In the genomic region with DNA sequence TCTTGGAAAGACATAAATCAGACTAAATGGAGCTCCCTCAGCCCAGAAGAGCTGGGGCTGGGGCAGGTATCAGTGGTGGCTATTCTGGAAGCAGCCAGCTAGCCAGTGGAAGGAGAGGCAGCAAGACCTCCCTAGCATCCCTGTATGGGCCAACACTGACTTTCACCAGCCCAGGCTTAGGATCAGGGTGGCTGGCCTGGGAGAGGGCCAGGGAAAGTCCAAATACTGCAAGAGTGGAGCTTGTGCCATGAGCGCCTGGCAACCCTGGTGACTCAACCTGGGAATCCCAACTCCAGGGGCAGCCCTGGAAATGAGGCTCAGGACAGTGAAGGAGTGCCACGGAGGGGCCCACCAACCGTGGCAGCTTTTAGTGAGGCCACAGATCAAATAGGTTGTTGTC, we compare ENCODE assay signal across 8 cellular contexts. TPM values are rescaled to one million over a fixed set of nuclear protein-coding genes. Genes with fewer than 3 reads are reported as not detected.
DNase-seq lines count a peak whose midpoint lies in the region; ATAC-seq and TF ChIP-seq lines count a peak whose summit lies in the region.

No MANE protein-coding gene starts in this region.

- H3K4me1 Mint-ChIP-seq in activated CD4-positive, alpha-beta memory T cell treated with anti-CD3 and anti-CD28 coated beads, Interleukin-2, amount 10 ng/mL, durations not matched to agents 7 days and 5 days = peaks cover 64% of the 10 kb centered on the region
- peaks cover 60 to 72% of the 10 kb centered on the region in 2 donors for H3K4me1 Mint-ChIP-seq in immature natural killer cell

- TF ChIP-seq CTCF in HEK293 (tag by site-specific recombination; IDR thresholded peaks at IDR 0.05) = no peak
- no peak for TF ChIP-seq CTCF in spleen (IDR thresholded peaks at IDR 0.05 in 8 of 11, conservative IDR thresholded peaks at IDR 0.05 in 3 of 11)
- no peak for TF ChIP-seq CTCF in GM13977 (IDR thresholded peaks at IDR 0.05; ENCODE audit: extremely low read depth, insufficient read depth, missing control alignments)

- H3K4me3 Mint-ChIP-seq in activated CD4-positive, alpha-beta memory T cell treated with anti-CD3 and anti-CD28 coated beads, Interleukin-2, amount 10 ng/mL, durations not matched to agents 7 days and 5 days = no peak overlapping the region
- H3K4me3 Mint-ChIP-seq in immature natural killer cell = peak overlapping the region in 2 of 5 donors; percentile 96 to 98

- POLR2A ChIA-PET in HEK293 (lab: Yijun Ruan, JAX) = interaction anchor here (1.0 to 2.3 kb wide), 2 partner anchors 9 to 87 kb away, joined by 3 to 11 read pairs; no protein-coding TSS in a partner anchor
- POLR2A ChIA-PET in activated CD4-positive, alpha-beta memory T cell treated with anti-CD3 and anti-CD28 coated beads, Interleukin-2, amount 10 ng/mL, durations not matched to agents 7 days and 5 days (lab: Charles Lee) = interaction anchor here (1.2 to 33.4 kb wide), 7 partner anchors 17 to 190 kb away, joined by 5 to 1155 read pairs (median 399); a partner anchor contains a TSS

- peaks cover 5% of the 10 kb centered on the region for H3K36me3 Mint-ChIP-seq in activated CD4-positive, alpha-beta memory T cell treated with anti-CD3 and anti-CD28 coated beads, Interleukin-2, amount 10 ng/mL, durations not matched to agents 7 days and 5 days (ENCODE audit: low read depth)
- H3K36me3 Mint-ChIP-seq in immature natural killer cell = no peaks in the 10 kb centered on the region

- H3K27ac ChIP-seq in HEK293 (ENCODE audit: extremely low read depth, low read depth, low read length) = no peak overlapping the region
- H3K27ac ChIP-seq in spleen = peak overlapping the region; percentile 90 to 100 (median 98)

- no peaks in the 10 kb centered on the region for H3K36me3 ChIP-seq in HEK293 (ENCODE audit: control insufficient read depth in 2 of 2, insufficient read depth in 1 of 2, low read length in 2 of 2)
- no peaks in the 10 kb centered on the region for H3K36me3 ChIP-seq in spleen

- H3K4me3 ChIP-seq in HEK293 (ENCODE audit: low read depth, low read length) (no peak overlapping the region), spleen (no peak overlapping the region)

- in situ Hi-C loops in GM13977 (cut with MboI; ENCODE audit: low pct_unique_long_range_greater_than_20kb, low sequenced_read_pairs, unreplicated experiment) = loop anchor here (10.0 kb wide), 1 partner anchor 113 kb away; no protein-coding TSS in a partner anchor

- 63 to 89% (median 78%) methylated on average over 2 to 3 of the region's 3 CpGs for WGBS in spleen, 5 donors

- no peak for ATAC-seq in GM21723 (IDR thresholded peaks at IDR 0.05; ENCODE audit: unreplicated experiment)

- TF ChIP-seq POLR2A in spleen (IDR thresholded peaks at IDR 0.05) = no peak

- H3K27me3 Mint-ChIP-seq in activated CD4-positive, alpha-beta memory T cell treated with anti-CD3 and anti-CD28 coated beads, Interleukin-2, amount 10 ng/mL, durations not matched to agents 7 days and 5 days = no peaks in the 10 kb centered on the region
- peaks cover 0 to 10% (median 6%) of the 10 kb centered on the region in 3 donors for H3K27me3 Mint-ChIP-seq in immature natural killer cell (ENCODE audit: low read depth in 3 of 3)

- CTCF ChIA-PET in HEK293 (lab: Yijun Ruan, JAX) = interaction anchor here (0.6 to 7.7 kb wide), 13 partner anchors 8 to 1464 kb away, joined by 3 to 140 read pairs (median 4); no protein-coding TSS in a partner anchor
- CTCF ChIA-PET in activated CD4-positive, alpha-beta memory T cell treated with anti-CD3 and anti-CD28 coated beads, Interleukin-2, amount 10 ng/mL, durations not matched to agents 7 days and 5 days (lab: Charles Lee) = interaction anchor here (0.9 to 12.6 kb wide), 12 partner anchors 9 to 280 kb away, joined by 3 to 333 read pairs (median 6); a partner anchor contains a TSS

- no peaks in the 10 kb centered on the region for H3K9me3 ChIP-seq in HEK293 (ENCODE audit: control insufficient read depth, insufficient read depth, low read depth, low read length)
- H3K9me3 ChIP-seq in spleen = no peaks in the 10 kb centered on the region

- intact Hi-C loops in spleen (cut with DNase I; ENCODE audit: low total_unique reads) = no loop called here

- no peaks in the 10 kb centered on the region for H3K9me3 Mint-ChIP-seq in activated CD4-positive, alpha-beta memory T cell treated with anti-CD3 and anti-CD28 coated beads, Interleukin-2, amount 10 ng/mL, durations not matched to agents 7 days and 5 days
- no peaks in the 10 kb centered on the region for H3K9me3 Mint-ChIP-seq in immature natural killer cell

- no peak for DNase-seq in activated CD4-positive, alpha-beta memory T cell treated with anti-CD3 and anti-CD28 coated beads, Interleukin-2, amount 10 ng/mL, durations not matched to agents 7 days and 5 days
- DNase-seq in immature natural killer cell = no peak
- peak; percentile 78 for DNase-seq in spleen
- no peak for DNase-seq in NCI-H345 (lab: John Stamatoyannopoulos, UW)
- no peak for DNase-seq in UCSD-AML1 (lab: John Stamatoyannopoulos, UW; ENCODE audit: unreplicated experiment)
- no peak for DNase-seq in GM13977 (ENCODE audit: low spot score)

- H3K4me1 ChIP-seq in HEK293 (ENCODE audit: control insufficient read depth, insufficient read depth, low read length) (peaks cover 4% of the 10 kb centered on the region), spleen (peaks cover 33 to 99% (median 78%) of the 10 kb centered on the region in 6 donors)

- peak overlapping the region; percentile 91 for H3K27ac Mint-ChIP-seq in activated CD4-positive, alpha-beta memory T cell treated with anti-CD3 and anti-CD28 coated beads, Interleukin-2, amount 10 ng/mL, durations not matched to agents 7 days and 5 days
- H3K27ac Mint-ChIP-seq in immature natural killer cell = peak overlapping the region; percentile 93 to 99 (median 97)

- no peaks in the 10 kb centered on the region for H3K27me3 ChIP-seq in spleen (replicated peaks in 1 of 7)

TF ChIP-seq in HEK293, 187 proteins besides CTCF, POLR2A, EP300 and RAD21:
- TF ChIP-seq ZFP69B (tag by site-specific recombination; IDR thresholded peaks at IDR 0.05) (0 out of 2 replicates have a peak, but pooled peaks have one; percentile 33), ZNF776 (tag by site-specific recombination; IDR thresholded peaks at IDR 0.05; ENCODE audit: borderline replicate concordance) (no peak), BCL11A (tag by site-specific recombination; IDR thresholded peaks at IDR 0.05; ENCODE audit: low read depth) (no peak)
- TF ChIP-seq, protein P1, sequence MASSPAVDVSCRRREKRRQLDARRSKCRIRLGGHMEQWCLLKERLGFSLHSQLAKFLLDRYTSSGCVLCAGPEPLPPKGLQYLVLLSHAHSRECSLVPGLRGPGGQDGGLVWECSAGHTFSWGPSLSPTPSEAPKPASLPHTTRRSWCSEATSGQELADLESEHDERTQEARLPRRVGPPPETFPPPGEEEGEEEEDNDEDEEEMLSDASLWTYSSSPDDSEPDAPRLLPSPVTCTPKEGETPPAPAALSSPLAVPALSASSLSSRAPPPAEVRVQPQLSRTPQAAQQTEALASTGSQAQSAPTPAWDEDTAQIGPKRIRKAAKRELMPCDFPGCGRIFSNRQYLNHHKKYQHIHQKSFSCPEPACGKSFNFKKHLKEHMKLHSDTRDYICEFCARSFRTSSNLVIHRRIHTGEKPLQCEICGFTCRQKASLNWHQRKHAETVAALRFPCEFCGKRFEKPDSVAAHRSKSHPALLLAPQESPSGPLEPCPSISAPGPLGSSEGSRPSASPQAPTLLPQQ (tag by site-specific recombination; IDR thresholded peaks at IDR 0.05) = peak; percentile 43; the same call in 1 of the 2 replicates

RNA-seq across cellular contexts. Expression of a gene that starts 7.6 kb away (rescaled TPM):
- 100 to 1,000 TPM; 231 to 239 TPM for total RNA-seq in activated CD4-positive, alpha-beta memory T cell treated with anti-CD3 and anti-CD28 coated beads, Interleukin-2, amount 10 ng/mL, durations not matched to agents 7 days and 5 days
- polyA plus RNA-seq in immature natural killer cell (100 to 1,000 TPM; 349 to 460 (median 371) TPM), spleen (100 to 1,000 TPM in 1 of 3 donors, 10 to 100 TPM in 2; 57.9 to 113 (median 59.7) TPM)
- total RNA-seq in spleen = 100 to 1,000 TPM; 146 to 307 (median 165) TPM

RNA-seq across cellular contexts. Expression of a gene that starts 45.2 kb away (rescaled TPM):
- 1 to 10 TPM; 2.6 to 3.3 TPM for total RNA-seq in activated CD4-positive, alpha-beta memory T cell treated with anti-CD3 and anti-CD28 coated beads, Interleukin-2, amount 10 ng/mL, durations not matched to agents 7 days and 5 days
- not detected for polyA plus RNA-seq in immature natural killer cell
- total RNA-seq in spleen = not detected
- polyA plus RNA-seq in spleen = not detected

RNA-seq across cellular contexts. Expression of a gene that starts 58.6 kb away (rescaled TPM):
- total RNA-seq in activated CD4-positive, alpha-beta memory T cell treated with anti-CD3 and anti-CD28 coated beads, Interleukin-2, amount 10 ng/mL, durations not matched to agents 7 days and 5 days = 10 to 100 TPM; 35.6 to 38.9 TPM
- polyA plus RNA-seq in immature natural killer cell = 10 to 100 TPM in 1 of 3 donors, 1 to 10 TPM in 2; 2.4 to 27.4 (median 9.7) TPM
- 10 to 100 TPM; 23.8 to 34.0 (median 28.2) TPM for total RNA-seq in spleen
- 1 to 10 TPM; 4.2 to 7.8 (median 4.4) TPM for polyA plus RNA-seq in spleen
